In the genomic region with DNA sequence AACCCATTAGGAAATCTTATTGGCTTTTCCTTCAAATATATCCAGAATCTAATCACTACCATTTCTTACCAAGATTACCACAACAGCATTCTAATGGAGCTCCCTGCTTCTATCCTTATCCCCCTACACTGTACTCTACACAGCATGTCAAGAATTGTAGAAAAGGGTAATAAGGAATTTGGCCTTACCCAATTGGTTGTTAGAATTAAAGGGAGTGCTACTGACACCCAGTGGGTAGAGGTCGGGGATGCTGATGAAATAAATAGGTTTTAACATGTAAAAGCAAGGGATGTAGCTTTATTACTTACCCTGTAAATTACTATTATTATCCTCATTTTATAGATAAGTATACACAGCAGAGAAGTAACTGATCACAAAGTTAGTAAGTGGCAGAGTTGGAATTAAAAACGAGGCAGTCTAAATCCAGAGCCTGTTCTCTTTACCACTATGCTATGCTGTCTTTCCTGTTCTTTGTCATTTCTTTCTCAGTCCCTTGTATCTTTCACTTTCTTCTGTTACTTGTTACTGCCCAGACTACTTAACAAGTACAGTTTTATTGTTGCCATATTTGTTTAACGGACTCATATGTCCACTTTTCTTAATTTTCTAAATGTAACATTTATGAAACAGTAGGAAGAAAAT, we compare ENCODE assay signal across 16 cellular contexts. TPM values are rescaled to one million over a fixed set of nuclear protein-coding genes. Genes with fewer than 3 reads are reported as not detected.
DNase-seq lines count a peak whose midpoint lies in the region; ATAC-seq and TF ChIP-seq lines count a peak whose summit lies in the region.
"Had no signal": no experiment of that assay in that cellular context is flagged by ENCODE, and none has a peak within 500 bp of the region (broad histone marks: within the 10 kb centered on the region; RNA-seq: fewer than 3 reads in every experiment).

No MANE protein-coding gene starts in this region.

- CTCF ChIA-PET in activated CD8-positive, alpha-beta memory T cell treated with anti-CD3 and anti-CD28 coated beads, Interleukin-2, amount 10 ng/mL, durations not matched to agents 7 days and 5 days (lab: Charles Lee), result interaction anchor here (0.6 to 1.4 kb wide), 2 partner anchors 9 to 296 kb away, joined by 3 read pairs; no protein-coding TSS in a partner anchor

- peak; percentile 49 for ATAC-seq in activated CD8-positive, alpha-beta memory T cell treated with anti-CD3 and anti-CD28 coated beads, Interleukin-2, amount 10 ng/mL, durations not matched to agents 7 days and 5 days
- ATAC-seq in stimulated activated naive B cell treated with anti-CD40 and anti-IgM and Interleukin-4, amounts not matched to agents 10 μg/mL and 1 μg/mL and 100 μg/mL, for 72 hours (replicated peaks), result no peak
- ATAC-seq: CD8-positive, alpha-beta T cell had no signal

- peaks cover 17% of the 10 kb centered on the region for H3K36me3 Mint-ChIP-seq in activated CD8-positive, alpha-beta memory T cell treated with anti-CD3 and anti-CD28 coated beads, Interleukin-2, amount 10 ng/mL, durations not matched to agents 7 days and 5 days
- H3K36me3 Mint-ChIP-seq in endothelial cell (ENCODE audit: low read depth, unreplicated experiment), result peaks cover 12% of the 10 kb centered on the region
- H3K36me3 Mint-ChIP-seq in stimulated activated naive B cell treated with anti-CD40 and anti-IgM and Interleukin-4, amounts not matched to agents 10 μg/mL and 1 μg/mL and 100 μg/mL, for 72 hours, result peaks cover 10 to 12% of the 10 kb centered on the region in 2 donors
- peaks cover 39% of the 10 kb centered on the region for H3K36me3 Mint-ChIP-seq in activated T-cell treated with anti-CD3 and anti-CD28 coated beads, Interleukin-2, amount 50 U/mL, for 24 hours (ENCODE audit: low read depth)

- H3K4me1 Mint-ChIP-seq in activated CD8-positive, alpha-beta memory T cell treated with anti-CD3 and anti-CD28 coated beads, Interleukin-2, amount 10 ng/mL, durations not matched to agents 7 days and 5 days, result peaks cover 19% of the 10 kb centered on the region
- H3K4me1 Mint-ChIP-seq in endothelial cell (ENCODE audit: unreplicated experiment), result no peaks in the 10 kb centered on the region
- H3K4me1 Mint-ChIP-seq in stimulated activated naive B cell treated with anti-CD40 and anti-IgM and Interleukin-4, amounts not matched to agents 10 μg/mL and 1 μg/mL and 100 μg/mL, for 72 hours, result peaks cover 10 to 23% of the 10 kb centered on the region in 2 donors
- H3K4me1 Mint-ChIP-seq in activated T-cell treated with anti-CD3 and anti-CD28 coated beads, Interleukin-2, amount 50 U/mL, for 24 hours (ENCODE audit: low read depth), result peaks cover 22% of the 10 kb centered on the region

- TF ChIP-seq CTCF in endothelial cell (IDR thresholded peaks at IDR 0.05; ENCODE audit: unreplicated experiment), result no peak

- H3K27ac Mint-ChIP-seq in activated CD8-positive, alpha-beta memory T cell treated with anti-CD3 and anti-CD28 coated beads, Interleukin-2, amount 10 ng/mL, durations not matched to agents 7 days and 5 days, result no peak overlapping the region
- H3K27ac Mint-ChIP-seq in endothelial cell (ENCODE audit: unreplicated experiment), result peak overlapping the region; percentile 17
- H3K27ac Mint-ChIP-seq in stimulated activated naive B cell treated with anti-CD40 and anti-IgM and Interleukin-4, amounts not matched to agents 10 μg/mL and 1 μg/mL and 100 μg/mL, for 72 hours, result peak overlapping the region; percentile 20
- no peak overlapping the region for H3K27ac Mint-ChIP-seq in activated T-cell treated with anti-CD3 and anti-CD28 coated beads, Interleukin-2, amount 50 U/mL, for 24 hours
- H3K27ac Mint-ChIP-seq: CD8-positive, alpha-beta T cell had no signal

- H3K9me3 Mint-ChIP-seq in activated CD8-positive, alpha-beta memory T cell treated with anti-CD3 and anti-CD28 coated beads, Interleukin-2, amount 10 ng/mL, durations not matched to agents 7 days and 5 days (ENCODE audit: low read depth), result no peaks in the 10 kb centered on the region
- H3K9me3 Mint-ChIP-seq in endothelial cell (ENCODE audit: unreplicated experiment), result no peaks in the 10 kb centered on the region
- peaks cover 0 to 2% of the 10 kb centered on the region in 2 donors for H3K9me3 Mint-ChIP-seq in stimulated activated naive B cell treated with anti-CD40 and anti-IgM and Interleukin-4, amounts not matched to agents 10 μg/mL and 1 μg/mL and 100 μg/mL, for 72 hours
- H3K9me3 Mint-ChIP-seq in activated T-cell treated with anti-CD3 and anti-CD28 coated beads, Interleukin-2, amount 50 U/mL, for 24 hours, result no peaks in the 10 kb centered on the region
- H3K9me3 Mint-ChIP-seq: CD8-positive, alpha-beta T cell had no signal

- no peak overlapping the region for H3K4me3 Mint-ChIP-seq in activated CD8-positive, alpha-beta memory T cell treated with anti-CD3 and anti-CD28 coated beads, Interleukin-2, amount 10 ng/mL, durations not matched to agents 7 days and 5 days
- H3K4me3 Mint-ChIP-seq in endothelial cell (ENCODE audit: unreplicated experiment), result peak overlapping the region; percentile 3
- H3K4me3 Mint-ChIP-seq in stimulated activated naive B cell treated with anti-CD40 and anti-IgM and Interleukin-4, amounts not matched to agents 10 μg/mL and 1 μg/mL and 100 μg/mL, for 72 hours, result no peak overlapping the region
- no peak overlapping the region for H3K4me3 Mint-ChIP-seq in activated T-cell treated with anti-CD3 and anti-CD28 coated beads, Interleukin-2, amount 50 U/mL, for 24 hours
- H3K4me3 Mint-ChIP-seq: CD8-positive, alpha-beta T cell had no signal

- H3K27me3 Mint-ChIP-seq in activated CD8-positive, alpha-beta memory T cell treated with anti-CD3 and anti-CD28 coated beads, Interleukin-2, amount 10 ng/mL, durations not matched to agents 7 days and 5 days, result no peaks in the 10 kb centered on the region
- no peaks in the 10 kb centered on the region for H3K27me3 Mint-ChIP-seq in endothelial cell (ENCODE audit: unreplicated experiment)
- no peaks in the 10 kb centered on the region for H3K27me3 Mint-ChIP-seq in stimulated activated naive B cell treated with anti-CD40 and anti-IgM and Interleukin-4, amounts not matched to agents 10 μg/mL and 1 μg/mL and 100 μg/mL, for 72 hours
- no peaks in the 10 kb centered on the region for H3K27me3 Mint-ChIP-seq in activated T-cell treated with anti-CD3 and anti-CD28 coated beads, Interleukin-2, amount 50 U/mL, for 24 hours

- no peak for DNase-seq in activated CD8-positive, alpha-beta memory T cell treated with anti-CD3 and anti-CD28 coated beads, Interleukin-2, amount 10 ng/mL, durations not matched to agents 7 days and 5 days
- no peak for DNase-seq in activated CD8-positive, alpha-beta memory T cell treated with anti-CD3 and anti-CD28 coated beads, Interleukin-2, amount 50 U/mL, for 48 hours
- DNase-seq in RKO (ENCODE audit: low spot score) (peak; percentile 8), endothelial cell (ENCODE audit: low spot score) (no peak), DMS153 (lab: John Stamatoyannopoulos, UW) (no peak), NCI-H2029 treated with DMSO at 0.1 percent for 48 hours (lab: John Stamatoyannopoulos, UW) (no peak)
- DNase-seq in stimulated activated naive B cell treated with anti-CD40 and anti-IgM and Interleukin-4, amounts not matched to agents 10 μg/mL and 1 μg/mL and 100 μg/mL, for 72 hours, result no peak
- no peak for DNase-seq in activated T-cell treated with anti-CD3 and anti-CD28 coated beads, Interleukin-2, amount 50 U/mL, for 24 hours
- DNase-seq: 8988T; CD8-positive, alpha-beta T cell; GF-D8; Karpas-422; MM.1S; NCI-H1092 treated with DMSO at 0.1 percent for 48 hours; NCI-H748 treated with DMSO at 0.1 percent for 48 hours had no signal

RNA-seq across cellular contexts. Expression of a gene that starts 10.5 kb away (rescaled TPM):
- total RNA-seq in activated CD8-positive, alpha-beta memory T cell treated with anti-CD3 and anti-CD28 coated beads, Interleukin-2, amount 10 ng/mL, durations not matched to agents 7 days and 5 days, result 10 to 100 TPM; 21.9 to 26.6 TPM
- total RNA-seq in endothelial cell (ENCODE audit: unreplicated experiment), result 45.5 TPM

RNA-seq across cellular contexts. Expression of a gene that starts 36.3 kb away (rescaled TPM):
- under 1 TPM; 0.12 to 0.29 TPM for total RNA-seq in activated CD8-positive, alpha-beta memory T cell treated with anti-CD3 and anti-CD28 coated beads, Interleukin-2, amount 10 ng/mL, durations not matched to agents 7 days and 5 days
- total RNA-seq in endothelial cell (ENCODE audit: unreplicated experiment), result not detected
- total RNA-seq: CD8-positive, alpha-beta T cell; HT-29 had no signal

Comparison
In these comparisons a context has a peak if more than half of its experiments do, and no peak if none do; other contexts are left out.
1. H3K27ac Mint-ChIP-seq: peak in endothelial cell (single experiment) and stimulated activated naive B cell treated with anti-CD40 and anti-IgM and Interleukin-4, amounts not matched to agents 10 μg/mL and 1 μg/mL and 100 μg/mL, for 72 hours (single experiment); none in activated CD8-positive, alpha-beta memory T cell treated with anti-CD3 and anti-CD28 coated beads, Interleukin-2, amount 10 ng/mL, durations not matched to agents 7 days and 5 days (single experiment) and activated T-cell treated with anti-CD3 and anti-CD28 coated beads, Interleukin-2, amount 50 U/mL, for 24 hours (single experiment).